Comparison of ENCODE assay signal across 6 cellular contexts in the genomic region with DNA sequence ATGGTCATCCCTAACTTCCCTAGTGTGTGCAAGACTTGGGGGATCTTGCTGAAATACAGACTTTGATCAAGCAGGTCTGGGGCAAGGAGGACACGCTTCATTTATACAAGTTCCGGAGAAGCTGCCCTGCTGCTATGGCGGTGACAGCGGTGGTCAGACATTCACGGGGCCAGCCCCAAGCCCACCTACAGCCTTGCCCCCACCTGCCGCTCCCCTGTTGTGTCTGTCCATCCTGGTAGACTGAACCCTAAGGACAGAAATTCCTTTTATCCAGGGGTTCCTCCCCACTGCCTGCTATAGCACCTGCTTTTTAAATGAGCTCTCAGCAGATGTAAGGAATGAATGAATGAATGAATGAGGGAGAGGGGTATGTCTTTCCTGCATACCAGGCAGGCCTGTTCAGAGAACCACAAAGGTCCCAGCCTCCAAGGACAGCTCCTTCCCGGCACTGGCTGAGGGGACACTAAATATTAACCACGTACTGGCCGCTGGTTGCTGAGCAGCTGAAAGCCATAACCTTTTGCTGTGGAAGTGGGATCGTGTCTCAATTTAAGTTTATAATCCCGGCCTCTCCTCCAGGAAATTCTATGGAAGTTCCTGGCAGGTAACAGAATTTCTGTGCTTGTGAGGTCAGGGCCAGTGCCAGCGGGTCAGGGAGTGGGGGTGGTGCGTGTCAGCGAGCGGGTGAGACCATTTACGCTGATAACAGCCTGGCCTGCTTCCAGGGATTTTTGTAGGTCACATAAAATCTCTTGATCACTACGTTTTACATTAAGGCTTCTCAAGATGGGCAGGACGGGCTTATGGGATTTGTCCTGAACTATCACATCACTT. TPM values are rescaled to one million over a fixed set of nuclear protein-coding genes. Genes with fewer than 3 reads are reported as not detected.
A peak's percentile ranks its signal among the peaks of the same experiment; 100 is the strongest.
DNase-seq lines count a peak whose midpoint lies in the region; ATAC-seq and TF ChIP-seq lines count a peak whose summit lies in the region.

No MANE protein-coding gene starts in this region.

- no peak for TF ChIP-seq POLR2A in adrenal gland (IDR thresholded peaks at IDR 0.05)

- H3K9ac ChIP-seq in mucosa of stomach (ENCODE audit: low read length) = peak overlapping the region; percentile 19

- WGBS in adrenal gland, 4 donors = 37 to 49% (median 42%) methylated on average over 8 to 18 of the region's 18 CpGs

- TF ChIP-seq CTCF in adrenal gland (IDR thresholded peaks at IDR 0.05) = no peak

- H3K9me3 ChIP-seq in adrenal gland (replicated peaks in 1 of 3) (no peaks in the 10 kb centered on the region), mucosa of stomach (ENCODE audit: control insufficient read depth, low read length) (no peaks in the 10 kb centered on the region)

- no peak for ATAC-seq in HG02870 (IDR thresholded peaks at IDR 0.05; ENCODE audit: unreplicated experiment)

- peak; percentile 19 for DNase-seq in ELR (ENCODE audit: low read depth)
- peak; percentile 61 to 85 (median 79) for DNase-seq in adrenal gland
- DNase-seq in SW480 (ENCODE audit: low spot score) = no peak
- no peak for DNase-seq in NCI-H446 (lab: John Stamatoyannopoulos, UW)

- intact Hi-C loops in adrenal gland (cut with DNase I) = loop anchor here in 1 of 2 donors (5.0 kb wide), 1 partner anchor 81 kb away; a partner anchor contains a TSS

- no peaks in the 10 kb centered on the region for H3K27me3 ChIP-seq in adrenal gland
- H3K27me3 ChIP-seq in mucosa of stomach (ENCODE audit: control insufficient read depth, insufficient read depth, low read length) = no peaks in the 10 kb centered on the region

- H3K36me3 ChIP-seq in adrenal gland (replicated peaks in 1 of 2) = peaks cover 0 to 11% of the 10 kb centered on the region in 2 donors
- H3K36me3 ChIP-seq in mucosa of stomach (ENCODE audit: control insufficient read depth, insufficient read depth, low read length) = no peaks in the 10 kb centered on the region

- H3K4me3 ChIP-seq in adrenal gland = peak overlapping the region in 1 of 4 donors; percentile 27
- no peak overlapping the region for H3K4me3 ChIP-seq in mucosa of stomach (ENCODE audit: low read length)

- peak overlapping the region; percentile 64 to 87 (median 82) for H3K27ac ChIP-seq in adrenal gland

- peaks cover 27 to 47% of the 10 kb centered on the region in 2 donors for H3K4me1 ChIP-seq in adrenal gland (replicated peaks in 1 of 2)
- peaks cover 31% of the 10 kb centered on the region for H3K4me1 ChIP-seq in mucosa of stomach (ENCODE audit: control insufficient read depth, insufficient read depth, low read length)

RNA-seq across cellular contexts. Expression of a gene that starts 27.1 kb away (rescaled TPM):
- total RNA-seq in adrenal gland = 10 to 100 TPM in 1 of 8 donors, 1 to 10 TPM in 6, under 1 TPM in 1; 0.95 to 50.5 (median 3.6) TPM
- 1 to 10 TPM in 1 of 3 donors, under 1 TPM in 1, not detected in 1; 0.37 to 1.0 TPM for polyA plus RNA-seq in adrenal gland

RNA-seq across cellular contexts. Expression of a gene that starts 27.8 kb away (rescaled TPM):
- total RNA-seq in adrenal gland = 100 to 1,000 TPM in 6 of 8 donors, 10 to 100 TPM in 2; 17.0 to 416 (median 281) TPM
- polyA plus RNA-seq in adrenal gland = 100 to 1,000 TPM; 202 to 558 (median 329) TPM

RNA-seq across cellular contexts. Expression of a gene that starts 40.5 kb away (rescaled TPM):
- 1 to 10 TPM in 5 of 8 donors, under 1 TPM in 3; 0.36 to 5.7 (median 1.3) TPM for total RNA-seq in adrenal gland
- polyA plus RNA-seq in adrenal gland = 10 to 100 TPM in 1 of 3 donors, 1 to 10 TPM in 1, under 1 TPM in 1; 0.77 to 30.2 (median 6.1) TPM

RNA-seq across cellular contexts. Expression of a gene that starts 49.8 kb away (rescaled TPM):
- under 1 TPM in 1 of 8 donors, not detected in 7; 0.43 TPM for total RNA-seq in adrenal gland
- polyA plus RNA-seq in adrenal gland = under 1 TPM in 2 of 3 donors, not detected in 1; 0.13 to 0.24 TPM

Comparison
In these comparisons a context has a peak if more than half of its experiments do, and no peak if none do; other contexts are left out.
1. DNase-seq: peak in ELR (single experiment) and adrenal gland (7 of 7); none in SW480 (single experiment) and NCI-H446 (0 of 2).